ENCODE assay signal across 13 cellular contexts in the genomic region with DNA sequence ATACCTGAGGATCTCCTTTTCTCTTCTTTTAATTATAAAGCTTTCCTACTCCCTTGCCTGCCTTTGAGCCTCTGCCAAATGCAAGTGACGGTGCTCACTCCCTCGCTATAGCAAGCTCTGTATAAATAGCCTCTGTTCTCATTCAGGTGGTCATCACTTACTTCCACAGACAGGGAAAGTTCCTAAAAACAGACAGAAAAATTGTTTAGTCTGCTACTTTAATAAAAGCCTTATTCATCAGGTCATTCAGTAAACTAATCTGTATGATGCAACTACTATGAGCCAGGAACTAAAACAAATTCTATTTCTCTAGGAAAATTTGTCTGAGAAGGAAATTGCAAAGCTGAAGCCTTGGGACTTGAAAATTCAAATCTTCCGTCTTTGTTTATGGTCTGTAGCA. TPM values are rescaled to one million over a fixed set of nuclear protein-coding genes. Genes with fewer than 3 reads are reported as not detected.
DNase-seq lines count a peak whose midpoint lies in the region; ATAC-seq and TF ChIP-seq lines count a peak whose summit lies in the region.
"Had no signal": no experiment of that assay in that cellular context is flagged by ENCODE, and none has a peak within 500 bp of the region (broad histone marks: within the 10 kb centered on the region; RNA-seq: fewer than 3 reads in every experiment).

No MANE protein-coding gene starts in this region.

- ATAC-seq in GM19023 (IDR thresholded peaks at IDR 0.05; ENCODE audit: unreplicated experiment) (no peak), HG03097 (IDR thresholded peaks at IDR 0.05; ENCODE audit: low FRiP score, unreplicated experiment) (no peak), GM19397 (IDR thresholded peaks at IDR 0.05; ENCODE audit: unreplicated experiment) (no peak)

- H3K4me1 Mint-ChIP-seq in mesothelial cell of epicardium, result peaks cover 34% of the 10 kb centered on the region

- no peak overlapping the region for H3K9ac ChIP-seq in HUES64 (ENCODE audit: low read depth, low read length)

- no peak overlapping the region for H3K4me3 Mint-ChIP-seq in mesothelial cell of epicardium
- H3K4me3 Mint-ChIP-seq: CD4-positive, alpha-beta T cell had no signal

- H3K27ac Mint-ChIP-seq in mesothelial cell of epicardium, result peak overlapping the region; percentile 96
- H3K27ac Mint-ChIP-seq: CD4-positive, alpha-beta T cell had no signal

- peaks cover 3% of the 10 kb centered on the region for H3K36me3 Mint-ChIP-seq in mesothelial cell of epicardium

- H3K4me3 ChIP-seq in HUES64 (ENCODE audit: low read length), result no peak overlapping the region
- no peak overlapping the region for H3K4me3 ChIP-seq in brain microvascular endothelial cell (ENCODE audit: low read depth, low read length)
- no peak overlapping the region for H3K4me3 ChIP-seq in coronary artery
- H3K4me3 ChIP-seq: thyroid gland had no signal

- WGBS in HUES64, result 74% methylated on average over 3 of the region's 3 CpGs

- in situ Hi-C loops in brain microvascular endothelial cell (cut with HindIII; ENCODE audit: low pct_ligation_motif_present, low sequenced_read_pairs), result no loop called here

- no peaks in the 10 kb centered on the region for H3K27me3 Mint-ChIP-seq in mesothelial cell of epicardium (ENCODE audit: low read depth)

- no peaks in the 10 kb centered on the region for H3K36me3 ChIP-seq in HUES64 (ENCODE audit: insufficient read depth, low read length)
- no peaks in the 10 kb centered on the region for H3K36me3 ChIP-seq in brain microvascular endothelial cell (replicated peaks)
- H3K36me3 ChIP-seq: thyroid gland had no signal

- peaks cover 28% of the 10 kb centered on the region for H3K4me1 ChIP-seq in HUES64 (ENCODE audit: insufficient read depth, low read length)

- peaks cover 12% of the 10 kb centered on the region for H3K9me3 Mint-ChIP-seq in mesothelial cell of epicardium
- H3K9me3 Mint-ChIP-seq: CD4-positive, alpha-beta T cell had no signal

- peak overlapping the region; percentile 38; the same call in 1 of the 2 replicates for H3K27ac ChIP-seq in HUES64 (ENCODE audit: low read depth, low read length)
- H3K27ac ChIP-seq in brain microvascular endothelial cell, result peak overlapping the region; percentile 99
- no peak overlapping the region for H3K27ac ChIP-seq in coronary artery

- TF ChIP-seq CTCF in brain microvascular endothelial cell (IDR thresholded peaks at IDR 0.05; ENCODE audit: low read depth, low read length, missing control alignments), result no peak
- no peak for TF ChIP-seq CTCF in mesothelial cell of epicardium (IDR thresholded peaks at IDR 0.05; ENCODE audit: unreplicated experiment)
- TF ChIP-seq CTCF in coronary artery (IDR thresholded peaks at IDR 0.05), result no peak

- H3K27me3 ChIP-seq in HUES64 (ENCODE audit: insufficient read depth, low read length), result no peaks in the 10 kb centered on the region
- H3K27me3 ChIP-seq in brain microvascular endothelial cell (replicated peaks), result no peaks in the 10 kb centered on the region
- H3K27me3 ChIP-seq: thyroid gland had no signal

- DNase-seq in AG08396 (ENCODE audit: low spot score) (peak; percentile 29), brain microvascular endothelial cell (no peak), mesothelial cell of epicardium (ENCODE audit: low spot score in 2 of 2, unreplicated experiment in 2 of 2) (no peak), coronary artery (ENCODE audit: low spot score) (no peak)
- DNase-seq: activated CD4-positive, alpha-beta T cell treated with anti-CD3 and anti-CD28 coated beads, Interleukin-2, amount 50 U/mL, for 48 hours; CD4-positive, alpha-beta T cell; left cardiac atrium; NCI-H524; thyroid gland had no signal

- no peaks in the 10 kb centered on the region for H3K9me3 ChIP-seq in HUES64 (ENCODE audit: insufficient read depth, low read depth, low read length)
- H3K9me3 ChIP-seq: thyroid gland had no signal

RNA-seq across cellular contexts. Expression of a gene that starts 10.2 kb away (rescaled TPM):
- 53.9 TPM for polyA plus RNA-seq in HUES64 (2013, experiment 1 of 2)
- 59.1 TPM for polyA plus RNA-seq in HUES64 (2013, experiment 2 of 2)
- total RNA-seq in mesothelial cell of epicardium, result 106 to 114 TPM (median 107 TPM) in 3 replicates

Comparison
In these comparisons a context has a peak if more than half of its experiments do, and no peak if none do; other contexts are left out.
1. H3K27ac ChIP-seq: peak in HUES64 (single experiment) and brain microvascular endothelial cell (single experiment); none in coronary artery (0 of 2).